1 cellular context compared by ENCODE assay signal in the genomic region with DNA sequence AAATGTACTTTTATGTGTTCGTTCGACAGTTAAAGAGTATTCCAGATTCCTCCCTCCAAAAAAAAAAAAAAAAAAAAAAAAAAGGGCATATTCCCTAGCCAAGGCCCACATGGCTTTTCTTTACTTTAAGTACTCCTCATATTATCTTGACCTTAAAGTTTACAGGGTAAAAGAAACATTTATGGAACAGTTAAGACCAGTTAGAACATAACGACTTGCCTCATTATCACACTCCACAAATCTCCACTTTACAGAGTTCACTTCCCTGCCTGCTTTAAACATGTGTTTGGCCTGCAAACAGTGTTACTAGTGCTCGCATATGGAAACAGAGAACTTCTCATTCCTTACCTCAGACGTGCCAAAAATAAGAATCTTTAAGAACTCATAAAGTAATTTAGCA.
TF ChIP-seq lines count a peak whose summit lies in the region.

No MANE protein-coding gene starts in this region.

TF ChIP-seq in HEK293, 187 proteins besides CTCF, POLR2A, EP300 and RAD21 (continued from another document):
- TF ChIP-seq, protein P1, sequence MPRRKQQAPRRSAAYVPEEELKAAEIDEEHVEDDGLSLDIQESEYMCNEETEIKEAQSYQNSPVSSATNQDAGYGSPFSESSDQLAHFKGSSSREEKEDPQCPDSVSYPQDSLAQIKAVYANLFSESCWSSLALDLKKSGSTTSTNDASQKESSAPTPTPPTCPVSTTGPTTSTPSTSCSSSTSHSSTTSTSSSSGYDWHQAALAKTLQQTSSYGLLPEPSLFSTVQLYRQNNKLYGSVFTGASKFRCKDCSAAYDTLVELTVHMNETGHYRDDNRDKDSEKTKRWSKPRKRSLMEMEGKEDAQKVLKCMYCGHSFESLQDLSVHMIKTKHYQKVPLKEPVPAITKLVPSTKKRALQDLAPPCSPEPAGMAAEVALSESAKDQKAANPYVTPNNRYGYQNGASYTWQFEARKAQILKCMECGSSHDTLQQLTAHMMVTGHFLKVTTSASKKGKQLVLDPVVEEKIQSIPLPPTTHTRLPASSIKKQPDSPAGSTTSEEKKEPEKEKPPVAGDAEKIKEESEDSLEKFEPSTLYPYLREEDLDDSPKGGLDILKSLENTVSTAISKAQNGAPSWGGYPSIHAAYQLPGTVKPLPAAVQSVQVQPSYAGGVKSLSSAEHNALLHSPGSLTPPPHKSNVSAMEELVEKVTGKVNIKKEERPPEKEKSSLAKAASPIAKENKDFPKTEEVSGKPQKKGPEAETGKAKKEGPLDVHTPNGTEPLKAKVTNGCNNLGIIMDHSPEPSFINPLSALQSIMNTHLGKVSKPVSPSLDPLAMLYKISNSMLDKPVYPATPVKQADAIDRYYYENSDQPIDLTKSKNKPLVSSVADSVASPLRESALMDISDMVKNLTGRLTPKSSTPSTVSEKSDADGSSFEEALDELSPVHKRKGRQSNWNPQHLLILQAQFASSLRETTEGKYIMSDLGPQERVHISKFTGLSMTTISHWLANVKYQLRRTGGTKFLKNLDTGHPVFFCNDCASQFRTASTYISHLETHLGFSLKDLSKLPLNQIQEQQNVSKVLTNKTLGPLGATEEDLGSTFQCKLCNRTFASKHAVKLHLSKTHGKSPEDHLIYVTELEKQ (tag by site-specific recombination; IDR thresholded peaks at IDR 0.05; ENCODE audit: borderline replicate concordance): no peak
- TF ChIP-seq ZNF837 (tag by site-specific recombination; IDR thresholded peaks at IDR 0.05) (no peak), ZNF560 (tag by site-specific recombination; IDR thresholded peaks at IDR 0.05; ENCODE audit: borderline replicate concordance) (no peak), ZBTB8A (tag by site-specific recombination; IDR thresholded peaks at IDR 0.05) (no peak), ZNF670 (tag by site-specific recombination; IDR thresholded peaks at IDR 0.05; ENCODE audit: low read depth) (no peak), FEZF1 (tag by site-specific recombination; IDR thresholded peaks at IDR 0.05) (peak; percentile 92), ZNF23 (tag by site-specific recombination; IDR thresholded peaks at IDR 0.05; ENCODE audit: borderline replicate concordance) (no peak), RBAK (tag by site-specific recombination; IDR thresholded peaks at IDR 0.05) (no peak), ZNF555 (tag by site-specific recombination; conservative IDR thresholded peaks at IDR 0.05) (no peak)
- TF ChIP-seq, protein P2, sequence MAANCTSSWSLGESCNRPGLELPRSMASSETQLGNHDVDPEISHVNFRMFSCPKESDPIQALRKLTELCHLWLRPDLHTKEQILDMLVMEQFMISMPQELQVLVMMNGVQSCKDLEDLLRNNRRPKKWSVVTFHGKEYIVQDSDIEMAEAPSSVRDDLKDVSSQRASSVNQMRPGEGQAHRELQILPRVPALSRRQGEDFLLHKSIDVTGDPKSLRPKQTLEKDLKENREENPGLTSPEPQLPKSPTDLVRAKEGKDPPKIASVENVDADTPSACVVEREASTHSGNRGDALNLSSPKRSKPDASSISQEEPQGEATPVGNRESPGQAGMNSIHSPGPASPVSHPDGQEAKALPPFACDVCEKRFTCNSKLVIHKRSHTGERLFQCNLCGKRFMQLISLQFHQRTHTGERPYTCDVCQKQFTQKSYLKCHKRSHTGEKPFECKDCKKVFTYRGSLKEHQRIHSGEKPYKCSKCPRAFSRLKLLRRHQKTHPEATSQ (tag by site-specific recombination; IDR thresholded peaks at IDR 0.05): no peak
- TF ChIP-seq, protein P3, sequence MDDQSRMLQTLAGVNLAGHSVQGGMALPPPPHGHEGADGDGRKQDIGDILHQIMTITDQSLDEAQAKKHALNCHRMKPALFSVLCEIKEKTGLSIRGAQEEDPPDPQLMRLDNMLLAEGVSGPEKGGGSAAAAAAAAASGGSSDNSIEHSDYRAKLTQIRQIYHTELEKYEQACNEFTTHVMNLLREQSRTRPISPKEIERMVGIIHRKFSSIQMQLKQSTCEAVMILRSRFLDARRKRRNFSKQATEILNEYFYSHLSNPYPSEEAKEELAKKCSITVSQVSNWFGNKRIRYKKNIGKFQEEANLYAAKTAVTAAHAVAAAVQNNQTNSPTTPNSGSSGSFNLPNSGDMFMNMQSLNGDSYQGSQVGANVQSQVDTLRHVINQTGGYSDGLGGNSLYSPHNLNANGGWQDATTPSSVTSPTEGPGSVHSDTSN (CRISPR knock-in tag; IDR thresholded peaks at IDR 0.05): no peak
- TF ChIP-seq, protein P4, sequence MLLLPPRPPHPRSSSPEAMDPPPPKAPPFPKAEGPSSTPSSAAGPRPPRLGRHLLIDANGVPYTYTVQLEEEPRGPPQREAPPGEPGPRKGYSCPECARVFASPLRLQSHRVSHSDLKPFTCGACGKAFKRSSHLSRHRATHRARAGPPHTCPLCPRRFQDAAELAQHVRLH (tag by site-specific recombination; IDR thresholded peaks at IDR 0.05): peak; percentile 79
- TF ChIP-seq, protein P5, sequence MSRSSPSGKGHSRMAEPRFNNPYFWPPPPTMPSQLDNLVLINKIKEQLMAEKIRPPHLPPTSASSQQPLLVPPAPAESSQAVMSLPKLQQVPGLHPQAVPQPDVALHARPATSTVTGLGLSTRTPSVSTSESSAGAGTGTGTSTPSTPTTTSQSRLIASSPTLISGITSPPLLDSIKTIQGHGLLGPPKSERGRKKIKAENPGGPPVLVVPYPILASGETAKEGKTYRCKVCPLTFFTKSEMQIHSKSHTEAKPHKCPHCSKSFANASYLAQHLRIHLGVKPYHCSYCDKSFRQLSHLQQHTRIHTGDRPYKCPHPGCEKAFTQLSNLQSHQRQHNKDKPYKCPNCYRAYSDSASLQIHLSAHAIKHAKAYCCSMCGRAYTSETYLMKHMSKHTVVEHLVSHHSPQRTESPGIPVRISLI (tag by site-specific recombination; IDR thresholded peaks at IDR 0.05): peak; percentile 40; the same call in 1 of the 2 replicates
